ENCODE assay signal across 2 cellular contexts in genomic region chr22:21580623-21581007, GRCh38. TPM values are rescaled to one million over a fixed set of nuclear protein-coding genes. Genes with fewer than 3 reads are reported as not detected.
"Had no signal": no experiment of that assay in that cellular context is flagged by ENCODE, and none has a peak within 500 bp of the region (broad histone marks: within the 10 kb centered on the region; RNA-seq: fewer than 3 reads in every experiment).

No MANE protein-coding gene starts in this region.

RNA-seq across cellular contexts. Expression of gene RIMBP3C, which starts 29.4 kb away (rescaled TPM):
- total RNA-seq: PC-3, Right ventricle myocardium superior had no signal

RNA-seq across cellular contexts. Expression of gene CCDC116, which starts 51.9 kb away (rescaled TPM):
- total RNA-seq: PC-3 had no signal
